ENCODE assay signal across 1 cellular context in genomic region chr16:11407047-11407982, GRCh38.
TF ChIP-seq lines count a peak whose summit lies in the region.

No MANE protein-coding gene starts in this region.

TF ChIP-seq in K562, 482 proteins besides CTCF, POLR2A, EP300 and RAD21 (continued from another document and continues in another):
- no peak for TF ChIP-seq CEBPZ (IDR thresholded peaks at IDR 0.05; ENCODE audit: borderline replicate concordance, low read depth, low read length)
- no peak for TF ChIP-seq HLTF (IDR thresholded peaks at IDR 0.05)
- TF ChIP-seq ADNP (tag; IDR thresholded peaks at IDR 0.05): 0 out of 2 replicates have a peak, but pooled peaks have one; percentile 15
- no peak for TF ChIP-seq SREBF1 (IDR thresholded peaks at IDR 0.05; ENCODE audit: borderline replicate concordance, low read depth, low read length)
- 0 out of 4 replicates have a peak, but pooled peaks of 1 of the 2 experiments have one; percentile 17 for TF ChIP-seq MAZ (CRISPR knock-in tag; conservative IDR thresholded peaks at IDR 0.05 in 1 of 2, IDR thresholded peaks at IDR 0.05 in 1 of 2)
- no peak for TF ChIP-seq RBM34 (IDR thresholded peaks at IDR 0.05; ENCODE audit: borderline replicate concordance, insufficient read depth, low read length)
- TF ChIP-seq ZNF639 (CRISPR knock-in tag; conservative IDR thresholded peaks at IDR 0.05 in 1 of 2, IDR thresholded peaks at IDR 0.05 in 1 of 2): no peak
- TF ChIP-seq TAF1 (IDR thresholded peaks at IDR 0.05; ENCODE audit: control insufficient read depth, extremely low read depth, insufficient read depth, low read length, severe bottlenecking): no peak
- TF ChIP-seq SPI1 (IDR thresholded peaks at IDR 0.05; ENCODE audit: borderline replicate concordance, low read depth, low read length): no peak
- no peak for TF ChIP-seq CBFB (CRISPR knock-in tag; IDR thresholded peaks at IDR 0.05)
- TF ChIP-seq ZNF324 (CRISPR knock-in tag; IDR thresholded peaks at IDR 0.05): no peak
- TF ChIP-seq ZZZ3 (IDR thresholded peaks at IDR 0.05): no peak
- TF ChIP-seq ZC3H4 (CRISPR knock-in tag; IDR thresholded peaks at IDR 0.05; ENCODE audit: borderline replicate concordance): no peak
- no peak for TF ChIP-seq MEF2A (IDR thresholded peaks at IDR 0.05; ENCODE audit: control insufficient read depth, low read depth, low read length)
- TF ChIP-seq SRSF7 (optimal IDR thresholded peaks at IDR 0.05; ENCODE audit: low read depth, low read length): no peak
- TF ChIP-seq MTA2 (IDR thresholded peaks at IDR 0.05; ENCODE audit: low read depth): no peak
- TF ChIP-seq CHCHD3 (CRISPR knock-in tag; IDR thresholded peaks at IDR 0.05): no peak
- no peak for TF ChIP-seq SP2 (IDR thresholded peaks at IDR 0.05; ENCODE audit: extremely low read depth, low read depth, low read length, poor library complexity, severe bottlenecking)
- 0 out of 4 replicates have a peak, but pooled peaks of 1 of the 2 experiments have one; percentile 29 for TF ChIP-seq FOXK2 (conservative IDR thresholded peaks at IDR 0.05 in 1 of 2, IDR thresholded peaks at IDR 0.05 in 1 of 2; ENCODE audit: low read depth in 2 of 2)
- TF ChIP-seq, protein P1, sequence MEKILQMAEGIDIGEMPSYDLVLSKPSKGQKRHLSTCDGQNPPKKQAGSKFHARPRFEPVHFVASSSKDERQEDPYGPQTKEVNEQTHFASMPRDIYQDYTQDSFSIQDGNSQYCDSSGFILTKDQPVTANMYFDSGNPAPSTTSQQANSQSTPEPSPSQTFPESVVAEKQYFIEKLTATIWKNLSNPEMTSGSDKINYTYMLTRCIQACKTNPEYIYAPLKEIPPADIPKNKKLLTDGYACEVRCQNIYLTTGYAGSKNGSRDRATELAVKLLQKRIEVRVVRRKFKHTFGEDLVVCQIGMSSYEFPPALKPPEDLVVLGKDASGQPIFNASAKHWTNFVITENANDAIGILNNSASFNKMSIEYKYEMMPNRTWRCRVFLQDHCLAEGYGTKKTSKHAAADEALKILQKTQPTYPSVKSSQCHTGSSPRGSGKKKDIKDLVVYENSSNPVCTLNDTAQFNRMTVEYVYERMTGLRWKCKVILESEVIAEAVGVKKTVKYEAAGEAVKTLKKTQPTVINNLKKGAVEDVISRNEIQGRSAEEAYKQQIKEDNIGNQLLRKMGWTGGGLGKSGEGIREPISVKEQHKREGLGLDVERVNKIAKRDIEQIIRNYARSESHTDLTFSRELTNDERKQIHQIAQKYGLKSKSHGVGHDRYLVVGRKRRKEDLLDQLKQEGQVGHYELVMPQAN (IDR thresholded peaks at IDR 0.05; ENCODE audit: borderline replicate concordance): no peak
- no peak for TF ChIP-seq GATA2 (CRISPR knock-in tag; IDR thresholded peaks at IDR 0.05)
- no peak for TF ChIP-seq ATF2 (CRISPR knock-in tag; IDR thresholded peaks at IDR 0.05)
- TF ChIP-seq TEAD1 (CRISPR knock-in tag; IDR thresholded peaks at IDR 0.05): 0 out of 4 replicates have a peak, but pooled peaks of 1 of the 2 experiments have one; percentile 19
- TF ChIP-seq, protein P2, sequence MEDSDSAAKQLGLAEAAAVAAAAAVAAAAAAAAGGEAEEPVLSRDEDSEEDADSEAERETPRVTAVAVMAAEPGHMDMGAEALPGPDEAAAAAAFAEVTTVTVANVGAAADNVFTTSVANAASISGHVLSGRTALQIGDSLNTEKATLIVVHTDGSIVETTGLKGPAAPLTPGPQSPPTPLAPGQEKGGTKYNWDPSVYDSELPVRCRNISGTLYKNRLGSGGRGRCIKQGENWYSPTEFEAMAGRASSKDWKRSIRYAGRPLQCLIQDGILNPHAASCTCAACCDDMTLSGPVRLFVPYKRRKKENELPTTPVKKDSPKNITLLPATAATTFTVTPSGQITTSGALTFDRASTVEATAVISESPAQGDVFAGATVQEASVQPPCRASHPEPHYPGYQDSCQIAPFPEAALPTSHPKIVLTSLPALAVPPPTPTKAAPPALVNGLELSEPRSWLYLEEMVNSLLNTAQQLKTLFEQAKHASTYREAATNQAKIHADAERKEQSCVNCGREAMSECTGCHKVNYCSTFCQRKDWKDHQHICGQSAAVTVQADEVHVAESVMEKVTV (CRISPR knock-in tag; IDR thresholded peaks at IDR 0.05): 0 out of 2 replicates have a peak, but pooled peaks have one; percentile 10
- no peak for TF ChIP-seq SMARCC2 (IDR thresholded peaks at IDR 0.05; ENCODE audit: low read depth)
- TF ChIP-seq U2AF1 (optimal IDR thresholded peaks at IDR 0.05; ENCODE audit: low read depth, low read length): no peak
- no peak for TF ChIP-seq PHB (CRISPR knock-in tag; IDR thresholded peaks at IDR 0.05)
- no peak for TF ChIP-seq ELF1 (tag; IDR thresholded peaks at IDR 0.05)
- TF ChIP-seq PRPF4 (IDR thresholded peaks at IDR 0.05; ENCODE audit: insufficient read depth, low read depth, low read length, poor library complexity, severe bottlenecking): no peak
- no peak for TF ChIP-seq NUFIP1 (IDR thresholded peaks at IDR 0.05; ENCODE audit: partially characterized antibody)
- TF ChIP-seq ZNF23 (CRISPR knock-in tag; IDR thresholded peaks at IDR 0.05): no peak
- TF ChIP-seq ZNF174 (CRISPR knock-in tag; IDR thresholded peaks at IDR 0.05): no peak
- no peak for TF ChIP-seq CBX5 (IDR thresholded peaks at IDR 0.05; ENCODE audit: borderline replicate concordance, low read depth)
- TF ChIP-seq AFF1 (IDR thresholded peaks at IDR 0.05; ENCODE audit: low read depth in 1 of 2, partially characterized antibody in 2 of 2): no peak
- no peak for TF ChIP-seq YY1 (IDR thresholded peaks at IDR 0.05; ENCODE audit: borderline replicate concordance in 1 of 3, control insufficient read depth in 1 of 3, extremely low read depth in 1 of 3, insufficient read depth in 3 of 3, insufficient read length in 1 of 3, insufficient replicate concordance in 2 of 3, low read depth in 1 of 3, low read length in 2 of 3)
- no peak for TF ChIP-seq SUPT5H (IDR thresholded peaks at IDR 0.05)
- no peak for TF ChIP-seq MCM7 (IDR thresholded peaks at IDR 0.05)
- TF ChIP-seq NFXL1 (CRISPR knock-in tag; IDR thresholded peaks at IDR 0.05): no peak
- no peak for TF ChIP-seq SRF (CRISPR knock-in tag; IDR thresholded peaks at IDR 0.05)
- no peak for TF ChIP-seq LEF1 (IDR thresholded peaks at IDR 0.05)
- no peak for TF ChIP-seq PHF20 (IDR thresholded peaks at IDR 0.05; ENCODE audit: partially characterized antibody)
- TF ChIP-seq CREBBP (IDR thresholded peaks at IDR 0.05; ENCODE audit: low read depth, low read length): no peak
- TF ChIP-seq KAT7 (CRISPR knock-in tag; IDR thresholded peaks at IDR 0.05; ENCODE audit: borderline replicate concordance): no peak
- TF ChIP-seq KDM4B (IDR thresholded peaks at IDR 0.05; ENCODE audit: borderline replicate concordance in 2 of 2, low read depth in 1 of 2): no peak
- no peak for TF ChIP-seq FOS (IDR thresholded peaks at IDR 0.05; ENCODE audit: extremely low read depth, insufficient read length)
- TF ChIP-seq, protein P3, sequence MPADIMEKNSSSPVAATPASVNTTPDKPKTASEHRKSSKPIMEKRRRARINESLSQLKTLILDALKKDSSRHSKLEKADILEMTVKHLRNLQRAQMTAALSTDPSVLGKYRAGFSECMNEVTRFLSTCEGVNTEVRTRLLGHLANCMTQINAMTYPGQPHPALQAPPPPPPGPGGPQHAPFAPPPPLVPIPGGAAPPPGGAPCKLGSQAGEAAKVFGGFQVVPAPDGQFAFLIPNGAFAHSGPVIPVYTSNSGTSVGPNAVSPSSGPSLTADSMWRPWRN (IDR thresholded peaks at IDR 0.05; ENCODE audit: low read depth): no peak
- no peak for TF ChIP-seq HDAC2 (IDR thresholded peaks at IDR 0.05)
- TF ChIP-seq HOMEZ (CRISPR knock-in tag; IDR thresholded peaks at IDR 0.05): no peak
- TF ChIP-seq, protein P4, sequence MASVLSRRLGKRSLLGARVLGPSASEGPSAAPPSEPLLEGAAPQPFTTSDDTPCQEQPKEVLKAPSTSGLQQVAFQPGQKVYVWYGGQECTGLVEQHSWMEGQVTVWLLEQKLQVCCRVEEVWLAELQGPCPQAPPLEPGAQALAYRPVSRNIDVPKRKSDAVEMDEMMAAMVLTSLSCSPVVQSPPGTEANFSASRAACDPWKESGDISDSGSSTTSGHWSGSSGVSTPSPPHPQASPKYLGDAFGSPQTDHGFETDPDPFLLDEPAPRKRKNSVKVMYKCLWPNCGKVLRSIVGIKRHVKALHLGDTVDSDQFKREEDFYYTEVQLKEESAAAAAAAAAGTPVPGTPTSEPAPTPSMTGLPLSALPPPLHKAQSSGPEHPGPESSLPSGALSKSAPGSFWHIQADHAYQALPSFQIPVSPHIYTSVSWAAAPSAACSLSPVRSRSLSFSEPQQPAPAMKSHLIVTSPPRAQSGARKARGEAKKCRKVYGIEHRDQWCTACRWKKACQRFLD (CRISPR knock-in tag; IDR thresholded peaks at IDR 0.05): no peak
- TF ChIP-seq POU5F1 (IDR thresholded peaks at IDR 0.05; ENCODE audit: borderline replicate concordance, low read depth, low read length, partially characterized antibody): no peak
- no peak for TF ChIP-seq KLF13 (tag; IDR thresholded peaks at IDR 0.05; ENCODE audit: borderline replicate concordance, low read depth)
